Comparison of ENCODE assay signal across 17 cellular contexts in genomic region chr3:42498791-42499477, GRCh38. TPM values are rescaled to one million over a fixed set of nuclear protein-coding genes. Genes with fewer than 3 reads are reported as not detected.
DNase-seq lines count a peak whose midpoint lies in the region; ATAC-seq lines count a peak whose summit lies in the region.
"Had no signal": no experiment of that assay in that cellular context is flagged by ENCODE, and none has a peak within 500 bp of the region (broad histone marks: within the 10 kb centered on the region; RNA-seq: fewer than 3 reads in every experiment).

No MANE protein-coding gene starts in this region.

- intact Hi-C loops in head of caudate nucleus (cut with DNase I), result no loop called here
- intact Hi-C loops in activated T-helper 1 cell treated with anti-CD3 and anti-CD28 coated beads, Interleukin-12 subunit alpha, Interleukin-12 subunit beta, Interleukin-2, Interleukin-4 antibody, amounts not matched to agents 30 ng/mL and 10 ng/mL and 1 ng/mL, durations not matched to agents 14 hours and 24 hours and 36 hours (cut with micrococcal nuclease), result no loop called here

- peak; percentile 29 for DNase-seq in activated T-cell treated with anti-CD3 and anti-CD28 coated beads, Interleukin-2, amount 50 U/mL, for 24 hours
- no peak for DNase-seq in activated T-cell treated with anti-CD3 and anti-CD28 coated beads for 4 hours
- DNase-seq in activated CD4-positive, alpha-beta memory T cell treated with anti-CD3 and anti-CD28 coated beads, Interleukin-2, amount 10 ng/mL, durations not matched to agents 7 days and 5 days, result peak; percentile 26
- DNase-seq in head of caudate nucleus, result peak; percentile 47 to 96 (median 80)
- peak in 1 of 2 donors; percentile 61 for DNase-seq in stimulated activated effector memory CD8-positive, alpha-beta T cell treated with anti-CD3 and anti-CD28 coated beads, Interleukin-12 subunit alpha, Interleukin-12 subunit beta, amount 100 ng/mL, for 72 hours (ENCODE audit: low spot score in 2 of 2)
- no peak for DNase-seq in activated gamma-delta T cell (lab: John Stamatoyannopoulos, UW)
- DNase-seq in activated T-helper 1 cell treated with anti-CD3 and anti-CD28 coated beads, Interleukin-12 subunit alpha, Interleukin-12 subunit beta, Interleukin-2, Interleukin-4 antibody, amounts not matched to agents 30 ng/mL and 10 ng/mL and 1 ng/mL, durations not matched to agents 14 hours and 24 hours and 36 hours (ENCODE audit: low spot score), result no peak
- DNase-seq in mucosa of gallbladder (ENCODE audit: low spot score), result no peak
- DNase-seq: cerebellar nuclear complex, erythroblast, GDM1, left cardiac atrium, naive B cell, NCI-H1048 had no signal

- POLR2A ChIA-PET in activated CD4-positive, alpha-beta memory T cell treated with anti-CD3 and anti-CD28 coated beads, Interleukin-2, amount 10 ng/mL, durations not matched to agents 7 days and 5 days (lab: Charles Lee), result no interaction called here

- peaks cover 25% of the 10 kb centered on the region for H3K4me1 Mint-ChIP-seq in activated T-cell treated with anti-CD3 and anti-CD28 coated beads, Interleukin-2, amount 50 U/mL, for 24 hours (ENCODE audit: low read depth)
- peaks cover 41% of the 10 kb centered on the region for H3K4me1 Mint-ChIP-seq in activated CD4-positive, alpha-beta memory T cell treated with anti-CD3 and anti-CD28 coated beads, Interleukin-2, amount 10 ng/mL, durations not matched to agents 7 days and 5 days
- H3K4me1 Mint-ChIP-seq in stimulated activated effector memory CD8-positive, alpha-beta T cell treated with anti-CD3 and anti-CD28 coated beads, Interleukin-12 subunit alpha, Interleukin-12 subunit beta, amount 100 ng/mL, for 72 hours, result peaks cover 44% of the 10 kb centered on the region
- H3K4me1 Mint-ChIP-seq in activated T-helper 1 cell treated with anti-CD3 and anti-CD28 coated beads, Interleukin-12 subunit alpha, Interleukin-12 subunit beta, Interleukin-2, Interleukin-4 antibody, amounts not matched to agents 30 ng/mL and 10 ng/mL and 1 ng/mL, durations not matched to agents 14 hours and 24 hours and 36 hours (ENCODE audit: low read depth), result peaks cover 21% of the 10 kb centered on the region

- CTCF ChIA-PET in activated CD4-positive, alpha-beta memory T cell treated with anti-CD3 and anti-CD28 coated beads, Interleukin-2, amount 10 ng/mL, durations not matched to agents 7 days and 5 days (lab: Charles Lee), result interaction anchor here (0.9 kb wide), 1 partner anchor 104 kb away, joined by 4 read pairs; no protein-coding TSS in a partner anchor

- peaks cover 31% of the 10 kb centered on the region for H3K27me3 Mint-ChIP-seq in activated T-cell treated with anti-CD3 and anti-CD28 coated beads, Interleukin-2, amount 50 U/mL, for 24 hours
- peaks cover 42% of the 10 kb centered on the region for H3K27me3 Mint-ChIP-seq in activated CD4-positive, alpha-beta memory T cell treated with anti-CD3 and anti-CD28 coated beads, Interleukin-2, amount 10 ng/mL, durations not matched to agents 7 days and 5 days
- peaks cover 37% of the 10 kb centered on the region for H3K27me3 Mint-ChIP-seq in activated T-helper 1 cell treated with anti-CD3 and anti-CD28 coated beads, Interleukin-12 subunit alpha, Interleukin-12 subunit beta, Interleukin-2, Interleukin-4 antibody, amounts not matched to agents 30 ng/mL and 10 ng/mL and 1 ng/mL, durations not matched to agents 14 hours and 24 hours and 36 hours (ENCODE audit: insufficient read depth)

- ATAC-seq in stimulated activated effector memory CD8-positive, alpha-beta T cell treated with anti-CD3 and anti-CD28 coated beads, Interleukin-12 subunit alpha, Interleukin-12 subunit beta, amount 100 ng/mL, for 72 hours, result peak; percentile 51
- ATAC-seq: activated naive CD4-positive, alpha-beta T cell treated with anti-CD3 and anti-CD28 coated beads, Interleukin-2, amount 50 U/mL, for 72 hours; left cardiac atrium; right lobe of liver; WTC11 had no signal

- H3K27ac Mint-ChIP-seq in activated T-cell treated with anti-CD3 and anti-CD28 coated beads, Interleukin-2, amount 50 U/mL, for 24 hours, result no peak overlapping the region
- no peak overlapping the region for H3K27ac Mint-ChIP-seq in activated CD4-positive, alpha-beta memory T cell treated with anti-CD3 and anti-CD28 coated beads, Interleukin-2, amount 10 ng/mL, durations not matched to agents 7 days and 5 days
- no peak overlapping the region for H3K27ac Mint-ChIP-seq in stimulated activated effector memory CD8-positive, alpha-beta T cell treated with anti-CD3 and anti-CD28 coated beads, Interleukin-12 subunit alpha, Interleukin-12 subunit beta, amount 100 ng/mL, for 72 hours
- H3K27ac Mint-ChIP-seq in activated T-helper 1 cell treated with anti-CD3 and anti-CD28 coated beads, Interleukin-12 subunit alpha, Interleukin-12 subunit beta, Interleukin-2, Interleukin-4 antibody, amounts not matched to agents 30 ng/mL and 10 ng/mL and 1 ng/mL, durations not matched to agents 14 hours and 24 hours and 36 hours, result no peak overlapping the region
- H3K27ac Mint-ChIP-seq: activated naive CD4-positive, alpha-beta T cell treated with anti-CD3 and anti-CD28 coated beads, Interleukin-2, amount 50 U/mL, for 72 hours; WTC11 had no signal

- H3K9me3 Mint-ChIP-seq in activated T-cell treated with anti-CD3 and anti-CD28 coated beads, Interleukin-2, amount 50 U/mL, for 24 hours, result no peaks in the 10 kb centered on the region
- no peaks in the 10 kb centered on the region for H3K9me3 Mint-ChIP-seq in activated CD4-positive, alpha-beta memory T cell treated with anti-CD3 and anti-CD28 coated beads, Interleukin-2, amount 10 ng/mL, durations not matched to agents 7 days and 5 days
- no peaks in the 10 kb centered on the region for H3K9me3 Mint-ChIP-seq in stimulated activated effector memory CD8-positive, alpha-beta T cell treated with anti-CD3 and anti-CD28 coated beads, Interleukin-12 subunit alpha, Interleukin-12 subunit beta, amount 100 ng/mL, for 72 hours
- no peaks in the 10 kb centered on the region for H3K9me3 Mint-ChIP-seq in activated T-helper 1 cell treated with anti-CD3 and anti-CD28 coated beads, Interleukin-12 subunit alpha, Interleukin-12 subunit beta, Interleukin-2, Interleukin-4 antibody, amounts not matched to agents 30 ng/mL and 10 ng/mL and 1 ng/mL, durations not matched to agents 14 hours and 24 hours and 36 hours
- H3K9me3 Mint-ChIP-seq: activated naive CD4-positive, alpha-beta T cell treated with anti-CD3 and anti-CD28 coated beads, Interleukin-2, amount 50 U/mL, for 72 hours; WTC11 had no signal

- H3K4me3 Mint-ChIP-seq in activated T-cell treated with anti-CD3 and anti-CD28 coated beads, Interleukin-2, amount 50 U/mL, for 24 hours, result no peak overlapping the region
- no peak overlapping the region for H3K4me3 Mint-ChIP-seq in activated CD4-positive, alpha-beta memory T cell treated with anti-CD3 and anti-CD28 coated beads, Interleukin-2, amount 10 ng/mL, durations not matched to agents 7 days and 5 days
- H3K4me3 Mint-ChIP-seq in stimulated activated effector memory CD8-positive, alpha-beta T cell treated with anti-CD3 and anti-CD28 coated beads, Interleukin-12 subunit alpha, Interleukin-12 subunit beta, amount 100 ng/mL, for 72 hours, result no peak overlapping the region
- no peak overlapping the region for H3K4me3 Mint-ChIP-seq in activated T-helper 1 cell treated with anti-CD3 and anti-CD28 coated beads, Interleukin-12 subunit alpha, Interleukin-12 subunit beta, Interleukin-2, Interleukin-4 antibody, amounts not matched to agents 30 ng/mL and 10 ng/mL and 1 ng/mL, durations not matched to agents 14 hours and 24 hours and 36 hours
- H3K4me3 Mint-ChIP-seq: WTC11 had no signal

- H3K36me3 Mint-ChIP-seq in activated T-cell treated with anti-CD3 and anti-CD28 coated beads, Interleukin-2, amount 50 U/mL, for 24 hours (ENCODE audit: low read depth), result no peaks in the 10 kb centered on the region
- H3K36me3 Mint-ChIP-seq in activated CD4-positive, alpha-beta memory T cell treated with anti-CD3 and anti-CD28 coated beads, Interleukin-2, amount 10 ng/mL, durations not matched to agents 7 days and 5 days (ENCODE audit: low read depth), result no peaks in the 10 kb centered on the region
- no peaks in the 10 kb centered on the region for H3K36me3 Mint-ChIP-seq in stimulated activated effector memory CD8-positive, alpha-beta T cell treated with anti-CD3 and anti-CD28 coated beads, Interleukin-12 subunit alpha, Interleukin-12 subunit beta, amount 100 ng/mL, for 72 hours
- H3K36me3 Mint-ChIP-seq in activated T-helper 1 cell treated with anti-CD3 and anti-CD28 coated beads, Interleukin-12 subunit alpha, Interleukin-12 subunit beta, Interleukin-2, Interleukin-4 antibody, amounts not matched to agents 30 ng/mL and 10 ng/mL and 1 ng/mL, durations not matched to agents 14 hours and 24 hours and 36 hours (ENCODE audit: low read depth), result no peaks in the 10 kb centered on the region
- H3K36me3 Mint-ChIP-seq: activated naive CD4-positive, alpha-beta T cell treated with anti-CD3 and anti-CD28 coated beads, Interleukin-2, amount 50 U/mL, for 72 hours; naive B cell; WTC11 had no signal

RNA-seq across cellular contexts. Expression of gene VIPR1, which starts 3.5 kb away (rescaled TPM):
- total RNA-seq in activated CD4-positive, alpha-beta memory T cell treated with anti-CD3 and anti-CD28 coated beads, Interleukin-2, amount 10 ng/mL, durations not matched to agents 7 days and 5 days, result 1 to 10 TPM; 7.5 to 9.6 TPM
- 0.69 and 0.88 TPM in 2 replicates for total RNA-seq in activated T-helper 1 cell treated with anti-CD3 and anti-CD28 coated beads, Interleukin-12 subunit alpha, Interleukin-12 subunit beta, Interleukin-2, Interleukin-4 antibody, amounts not matched to agents 30 ng/mL and 10 ng/mL and 1 ng/mL, durations not matched to agents 14 hours and 24 hours and 36 hours
- total RNA-seq in mucosa of gallbladder, result 91.7 TPM

Comparison
In these comparisons a context has a peak if more than half of its experiments do, and no peak if none do; other contexts are left out.
1. DNase-seq: peak in activated T-cell treated with anti-CD3 and anti-CD28 coated beads, Interleukin-2, amount 50 U/mL, for 24 hours (single experiment), activated CD4-positive, alpha-beta memory T cell treated with anti-CD3 and anti-CD28 coated beads, Interleukin-2, amount 10 ng/mL, durations not matched to agents 7 days and 5 days (single experiment) and head of caudate nucleus (42 of 42); none in activated T-cell treated with anti-CD3 and anti-CD28 coated beads for 4 hours (single experiment), activated gamma-delta T cell (single experiment), activated T-helper 1 cell treated with anti-CD3 and anti-CD28 coated beads, Interleukin-12 subunit alpha, Interleukin-12 subunit beta, Interleukin-2, Interleukin-4 antibody, amounts not matched to agents 30 ng/mL and 10 ng/mL and 1 ng/mL, durations not matched to agents 14 hours and 24 hours and 36 hours (single experiment) and mucosa of gallbladder (single experiment).